8 cellular contexts compared by ENCODE assay signal in genomic region chrX:15855562-15856256, GRCh38. TPM values are rescaled to one million over a fixed set of nuclear protein-coding genes. Genes with fewer than 3 reads are reported as not detected.
DNase-seq lines count a peak whose midpoint lies in the region; ATAC-seq and TF ChIP-seq lines count a peak whose summit lies in the region.

No MANE protein-coding gene starts in this region.

- peak overlapping the region; percentile 88 for H3K4me3 Mint-ChIP-seq in activated T-cell treated with anti-CD3 and anti-CD28 coated beads, Interleukin-2, amount 50 U/mL, for 4 hours

- H3K27ac ChIP-seq in SU-DHL-6 (ENCODE audit: low read depth, low read length) (peak overlapping the region; percentile 95), skin epidermis (peak overlapping the region; percentile 46 to 93 (median 89))

- peaks cover 28% of the 10 kb centered on the region for H3K79me2 ChIP-seq in SU-DHL-6 (ENCODE audit: insufficient read depth, low read length)

- peak overlapping the region; percentile 98 for H3K4me2 ChIP-seq in SU-DHL-6 (ENCODE audit: low read depth, low read length, poor library complexity, severe bottlenecking)

- peaks cover 7% of the 10 kb centered on the region for H3K36me3 Mint-ChIP-seq in activated T-cell treated with anti-CD3 and anti-CD28 coated beads, Interleukin-2, amount 50 U/mL, for 4 hours (ENCODE audit: insufficient read depth)

- no peaks in the 10 kb centered on the region for H3K27me3 ChIP-seq in SU-DHL-6 (ENCODE audit: low read length)

- H3K9ac ChIP-seq in SU-DHL-6 (ENCODE audit: low read length): peak overlapping the region; percentile 92

- peak overlapping the region; percentile 99 for H2AFZ ChIP-seq in SU-DHL-6 (ENCODE audit: low read depth, low read length, severe bottlenecking)

- H3K9me3 ChIP-seq in SU-DHL-6 (ENCODE audit: insufficient read depth, low read length): no peaks in the 10 kb centered on the region

- H3K36me3 ChIP-seq in SU-DHL-6 (ENCODE audit: low read length): 0 out of 2 replicates have a peak, but pooled peaks cover 5% of the 10 kb centered on the region

- ATAC-seq in activated T-cell treated with anti-CD3 and anti-CD28 coated beads, Interleukin-2, amount 50 U/mL, for 4 hours: no peak
- ATAC-seq in GM19328 (IDR thresholded peaks at IDR 0.05; ENCODE audit: unreplicated experiment) (no peak), GM18907 (IDR thresholded peaks at IDR 0.05; ENCODE audit: unreplicated experiment) (no peak)

- no peak for DNase-seq in activated T-cell treated with anti-CD3 and anti-CD28 coated beads, Interleukin-2, amount 50 U/mL, for 4 hours
- DNase-seq in activated T-cell treated with anti-CD3 and anti-CD28 coated beads, Interleukin-2, amount 50 U/mL, for 48 hours: no peak
- DNase-seq in fibroblast of pulmonary artery (ENCODE audit: low read depth) (no peak), glomerular visceral epithelial cell (ENCODE audit: extremely low spot score) (no peak)

- no peaks in the 10 kb centered on the region for H3K9me3 Mint-ChIP-seq in activated T-cell treated with anti-CD3 and anti-CD28 coated beads, Interleukin-2, amount 50 U/mL, for 4 hours

- H4K20me1 ChIP-seq in SU-DHL-6 (ENCODE audit: low read depth, low read length): no peaks in the 10 kb centered on the region

- H3K4me3 ChIP-seq in SU-DHL-6 (ENCODE audit: insufficient read depth, low read length, poor library complexity, severe bottlenecking): peak overlapping the region; percentile 55
- peak overlapping the region; percentile 61 for H3K4me3 ChIP-seq in fibroblast of pulmonary artery (replicated peaks; ENCODE audit: low read depth, low read length)
- peak overlapping the region; percentile 54 to 73 (median 68) for H3K4me3 ChIP-seq in skin epidermis

- H3F3A ChIP-seq in SU-DHL-6 (ENCODE audit: insufficient read depth): peaks cover 15% of the 10 kb centered on the region

- TF ChIP-seq CTCF in SU-DHL-6 (IDR thresholded peaks at IDR 0.05; ENCODE audit: insufficient read depth, low read length, poor library complexity, severe bottlenecking) (no peak), fibroblast of pulmonary artery (IDR thresholded peaks at IDR 0.05; ENCODE audit: low read length, missing control alignments) (no peak)

- no peaks in the 10 kb centered on the region for H3K9me2 ChIP-seq in SU-DHL-6 (replicated peaks; ENCODE audit: insufficient read depth, low read length)

- peaks cover 16% of the 10 kb centered on the region for H3K4me1 Mint-ChIP-seq in activated T-cell treated with anti-CD3 and anti-CD28 coated beads, Interleukin-2, amount 50 U/mL, for 4 hours (ENCODE audit: low read depth)

- H3K27me3 Mint-ChIP-seq in activated T-cell treated with anti-CD3 and anti-CD28 coated beads, Interleukin-2, amount 50 U/mL, for 4 hours (ENCODE audit: low read depth): no peaks in the 10 kb centered on the region

RNA-seq across cellular contexts. Expression of gene AP1S2, which starts 1.1 kb away (rescaled TPM):
- 10 to 100 TPM; 24.0 to 26.4 (median 24.9) TPM for total RNA-seq in activated T-cell treated with anti-CD3 and anti-CD28 coated beads, Interleukin-2, amount 50 U/mL, for 4 hours
